18 cellular contexts compared by ENCODE assay signal in genomic region chr13:49938274-49938673, GRCh38. TPM values are rescaled to one million over a fixed set of nuclear protein-coding genes. Genes with fewer than 3 reads are reported as not detected.
DNase-seq lines count a peak whose midpoint lies in the region; ATAC-seq, FAIRE-seq and TF ChIP-seq lines count a peak whose summit lies in the region.
"Had no signal": no experiment of that assay in that cellular context is flagged by ENCODE, and none has a peak within 500 bp of the region (broad histone marks: within the 10 kb centered on the region; RNA-seq: fewer than 3 reads in every experiment).

No MANE protein-coding gene starts in this region.

- DNase-seq in Karpas-422, result peak; percentile 69
- no peak for DNase-seq in Panc1 (ENCODE audit: low read depth, low spot score)
- DNase-seq in kidney, result no peak
- peak; percentile 21 for DNase-seq in stimulated activated naive B cell treated with anti-CD40 and anti-IgM and Interleukin-4, amounts not matched to agents 10 μg/mL and 1 μg/mL and 100 μg/mL, for 72 hours
- no peak for DNase-seq in mesendoderm
- no peak for DNase-seq in NCI-H82 (lab: John Stamatoyannopoulos, UW)
- DNase-seq: activated CD8-positive, alpha-beta memory T cell treated with anti-CD3 and anti-CD28 coated beads for 24 hours; activated naive CD4-positive, alpha-beta T cell treated with anti-CD3 and anti-CD28 coated beads, Interleukin-2, amount 10 ng/mL, durations not matched to agents 7 days and 5 days; glutamatergic neuron; natural killer cell; stimulated activated naive CD8-positive, alpha-beta T cell treated with anti-CD3 and anti-CD28 coated beads, Interleukin-15, Interleukin-2, amounts not matched to agents 100 U/mL and 50 U/mL, for 24 hours; T-helper 9 cell had no signal

- CTCF ChIA-PET in Panc1 (lab: Charles Lee), result interaction anchor here (0.5 to 0.6 kb wide), 2 partner anchors 33 to 659 kb away, joined by 4 read pairs; no protein-coding TSS in a partner anchor

- WGBS in mesendoderm (ENCODE audit: extremely low coverage, insufficient coverage, low lambda C conversion rate), result no CpG with 5 or more reads among the region's 5 CpGs

- TF ChIP-seq CTCF in Panc1 (IDR thresholded peaks at IDR 0.05) (no peak), kidney (IDR thresholded peaks at IDR 0.05; ENCODE audit: borderline replicate concordance, extremely low read depth, insufficient read depth) (no peak)

- H3K4me2 ChIP-seq in Karpas-422 (ENCODE audit: low read depth, low read length, poor library complexity, severe bottlenecking), result peak overlapping the region; percentile 82
- H3K4me2 ChIP-seq in mesendoderm (ENCODE audit: low read length), result no peak overlapping the region

- H2BK120ac ChIP-seq in mesendoderm (ENCODE audit: low read depth, low read length), result no peak overlapping the region

- no peaks in the 10 kb centered on the region for H4K20me1 ChIP-seq in Karpas-422 (ENCODE audit: insufficient read depth, low read depth, low read length)

- H3K9me2 ChIP-seq in Karpas-422 (replicated peaks; ENCODE audit: insufficient read depth, low read length), result no peaks in the 10 kb centered on the region

- no peaks in the 10 kb centered on the region for H3K9me3 Mint-ChIP-seq in stimulated activated naive B cell treated with anti-CD40 and anti-IgM and Interleukin-4, amounts not matched to agents 10 μg/mL and 1 μg/mL and 100 μg/mL, for 72 hours
- H3K9me3 Mint-ChIP-seq: activated naive CD4-positive, alpha-beta T cell treated with anti-CD3 and anti-CD28 coated beads, Interleukin-2, amount 10 ng/mL, durations not matched to agents 7 days and 5 days; natural killer cell had no signal

- H3K4me1 ChIP-seq in Karpas-422 (ENCODE audit: low read length) (peaks cover 37% of the 10 kb centered on the region), Panc1 (ENCODE audit: control insufficient read depth, insufficient read depth, low read length) (peaks cover 8% of the 10 kb centered on the region; the same call in 1 of the 2 replicates), kidney (ENCODE audit: control insufficient read depth in 1 of 2, insufficient read depth in 1 of 2, low read depth in 1 of 2, low read length in 2 of 2) (peaks cover 4 to 9% of the 10 kb centered on the region in 2 donors), mesendoderm (ENCODE audit: control insufficient read depth, low read depth, low read length) (no peaks in the 10 kb centered on the region)

- H3K23ac ChIP-seq in mesendoderm (ENCODE audit: low read length), result no peak overlapping the region

- no peak overlapping the region for H3K18ac ChIP-seq in mesendoderm (ENCODE audit: low read length)

- no peak overlapping the region for H3K4ac ChIP-seq in mesendoderm (ENCODE audit: low read depth, low read length)

- H3K27me3 Mint-ChIP-seq in stimulated activated naive B cell treated with anti-CD40 and anti-IgM and Interleukin-4, amounts not matched to agents 10 μg/mL and 1 μg/mL and 100 μg/mL, for 72 hours, result no peaks in the 10 kb centered on the region

- POLR2A ChIA-PET in Panc1 (lab: Charles Lee), result interaction anchor here (0.6 kb wide), 1 partner anchor 380 kb away, joined by 5 read pairs; no protein-coding TSS in a partner anchor

- ATAC-seq in Panc1 (no peak), GM21526 (IDR thresholded peaks at IDR 0.05; ENCODE audit: low FRiP score, unreplicated experiment) (no peak)
- no peak for ATAC-seq in stimulated activated naive B cell treated with anti-CD40 and anti-IgM and Interleukin-4, amounts not matched to agents 10 μg/mL and 1 μg/mL and 100 μg/mL, for 72 hours (replicated peaks)
- ATAC-seq: HCT116; natural killer cell; right cardiac atrium; stimulated activated naive CD8-positive, alpha-beta T cell treated with anti-CD3 and anti-CD28 coated beads, Interleukin-15, Interleukin-2, amounts not matched to agents 100 U/mL and 50 U/mL, for 24 hours had no signal

- H3K9me3 ChIP-seq in Karpas-422 (ENCODE audit: low read length) (no peaks in the 10 kb centered on the region), Panc1 (ENCODE audit: control insufficient read depth, insufficient read depth, low read depth, low read length) (no peaks in the 10 kb centered on the region), kidney (ENCODE audit: control insufficient read depth in 1 of 2, low read length in 2 of 2) (no peaks in the 10 kb centered on the region)

- in situ Hi-C loops in Panc1 (cut with HindIII; ENCODE audit: low pct_unique_long_range_greater_than_20kb, low sequenced_read_pairs), result no loop called here

- BruUV-seq in Panc1 (replicated peaks; lab: Mats Ljungman, UMichigan), result TSS peak; percentile 61

- no peaks in the 10 kb centered on the region for H3K79me1 ChIP-seq in mesendoderm (ENCODE audit: low read length)

- peaks cover 16% of the 10 kb centered on the region; the same call in 1 of the 2 replicates for H3K79me2 ChIP-seq in Karpas-422 (ENCODE audit: low read length)
- no peaks in the 10 kb centered on the region for H3K79me2 ChIP-seq in mesendoderm (ENCODE audit: control insufficient read depth, insufficient read depth, low read length)

- no peak overlapping the region for H4K5ac ChIP-seq in mesendoderm (ENCODE audit: low read length)

- H3K27ac Mint-ChIP-seq in stimulated activated naive B cell treated with anti-CD40 and anti-IgM and Interleukin-4, amounts not matched to agents 10 μg/mL and 1 μg/mL and 100 μg/mL, for 72 hours, result peak overlapping the region; percentile 20
- H3K27ac Mint-ChIP-seq: activated naive CD4-positive, alpha-beta T cell treated with anti-CD3 and anti-CD28 coated beads, Interleukin-2, amount 10 ng/mL, durations not matched to agents 7 days and 5 days; natural killer cell had no signal

- H2AK5ac ChIP-seq in mesendoderm (ENCODE audit: low read length), result no peak overlapping the region

- peaks cover 11 to 18% of the 10 kb centered on the region in 2 donors for H3K4me1 Mint-ChIP-seq in stimulated activated naive B cell treated with anti-CD40 and anti-IgM and Interleukin-4, amounts not matched to agents 10 μg/mL and 1 μg/mL and 100 μg/mL, for 72 hours

- no peak overlapping the region for H4K8ac ChIP-seq in mesendoderm (ENCODE audit: low read depth, low read length)

- peak overlapping the region; percentile 45; the same call in 1 of the 2 replicates for H2AFZ ChIP-seq in Karpas-422 (ENCODE audit: low read length)

- no peaks in the 10 kb centered on the region for H3K36me3 ChIP-seq in Karpas-422 (ENCODE audit: insufficient read depth, low read length)
- no peaks in the 10 kb centered on the region; the same call in 1 of the 2 replicates for H3K36me3 ChIP-seq in Panc1 (ENCODE audit: control insufficient read depth, insufficient read depth, low read length)
- no peaks in the 10 kb centered on the region for H3K36me3 ChIP-seq in kidney (ENCODE audit: control insufficient read depth in 1 of 2, insufficient read depth in 2 of 2, low read length in 2 of 2)
- H3K36me3 ChIP-seq in mesendoderm (ENCODE audit: control insufficient read depth, insufficient read depth, low read length), result no peaks in the 10 kb centered on the region

- no peak overlapping the region for H2BK5ac ChIP-seq in mesendoderm (ENCODE audit: low read length)

- FAIRE-seq in kidney (lab: Jason Lieb, UNC), result no peak
- FAIRE-seq: endothelial cell of umbilical vein, keratinocyte had no signal

- intact Hi-C loops in Panc1 (cut with micrococcal nuclease; ENCODE audit: unreplicated experiment) (no loop called here), kidney (cut with DNase I) (no loop called here)

- H3K4me3 Mint-ChIP-seq in stimulated activated naive B cell treated with anti-CD40 and anti-IgM and Interleukin-4, amounts not matched to agents 10 μg/mL and 1 μg/mL and 100 μg/mL, for 72 hours, result no peak overlapping the region

- H3K4me3 ChIP-seq in Karpas-422 (ENCODE audit: low read length) (no peak overlapping the region), Panc1 (ENCODE audit: low read depth in 2 of 2, low read length in 2 of 2) (no peak overlapping the region), kidney (ENCODE audit: low read length in 2 of 2) (no peak overlapping the region), mesendoderm (ENCODE audit: low read length) (no peak overlapping the region)

- H3K56ac ChIP-seq in mesendoderm (ENCODE audit: low read length), result no peak overlapping the region

- H3K27ac ChIP-seq in Karpas-422 (ENCODE audit: low read length) (peak overlapping the region; percentile 62), Panc1 (ENCODE audit: low read length) (no peak overlapping the region), kidney (ENCODE audit: low read depth in 2 of 2, low read length in 2 of 2) (peak overlapping the region; percentile 23 to 52), mesendoderm (ENCODE audit: low read depth, low read length) (no peak overlapping the region)
- H3K27ac ChIP-seq: HL-60 had no signal

- H2BK15ac ChIP-seq in mesendoderm (replicated peaks; ENCODE audit: low read depth), result no peak overlapping the region

- H3K36me3 Mint-ChIP-seq in stimulated activated naive B cell treated with anti-CD40 and anti-IgM and Interleukin-4, amounts not matched to agents 10 μg/mL and 1 μg/mL and 100 μg/mL, for 72 hours, result peaks cover 0 to 3% of the 10 kb centered on the region in 2 donors
- H3K36me3 Mint-ChIP-seq: activated naive CD4-positive, alpha-beta T cell treated with anti-CD3 and anti-CD28 coated beads, Interleukin-2, amount 10 ng/mL, durations not matched to agents 7 days and 5 days; natural killer cell had no signal

- H3K9ac ChIP-seq in Karpas-422 (ENCODE audit: low read length) (peak overlapping the region; percentile 40; the same call in 1 of the 2 replicates), kidney (ENCODE audit: low read length in 2 of 2) (no peak overlapping the region), mesendoderm (ENCODE audit: low read length) (no peak overlapping the region)

- no peaks in the 10 kb centered on the region for H3K27me3 ChIP-seq in Karpas-422 (ENCODE audit: low read length)
- H3K27me3 ChIP-seq in Panc1 (ENCODE audit: control insufficient read depth, insufficient read depth, low read length), result no peaks in the 10 kb centered on the region
- no peaks in the 10 kb centered on the region for H3K27me3 ChIP-seq in mesendoderm (ENCODE audit: insufficient read depth, low read length, poor library complexity)

RNA-seq across cellular contexts. Expression of gene SPRYD7, which starts 2.1 kb away (rescaled TPM):
- total RNA-seq in Karpas-422 (2014; rRNA removed; shearing (Covaris generic); ENCODE audit: low replicate concordance), result 7.0 and 14.1 TPM in 2 replicates
- total RNA-seq in Panc1 (2021; ENCODE audit: unreplicated experiment), result 6.2 TPM
- polyA plus RNA-seq in Panc1 (2012; ENCODE audit: insufficient read length), result 8.4 TPM
- 6.6 TPM for total RNA-seq in kidney
- polyA plus RNA-seq in kidney (ENCODE audit: insufficient read depth, low read depth, low replicate concordance), result 12.1 TPM
- 4.9 TPM for polyA plus RNA-seq in mesendoderm (2013, experiment 1 of 2)
- 5.1 TPM for polyA plus RNA-seq in mesendoderm (2013, experiment 2 of 2)

RNA-seq across cellular contexts. Expression of gene TRIM13, which starts 58.6 kb away (rescaled TPM):
- total RNA-seq in Karpas-422 (2014; rRNA removed; shearing (Covaris generic); ENCODE audit: low replicate concordance), result 17.5 and 18.2 TPM in 2 replicates
- total RNA-seq in Panc1 (2021; ENCODE audit: unreplicated experiment) (22.4 TPM), kidney (29.9 TPM)
- 11.0 TPM for polyA plus RNA-seq in Panc1 (2012; ENCODE audit: insufficient read length)
- 28.2 TPM for polyA plus RNA-seq in kidney (ENCODE audit: insufficient read depth, low read depth, low replicate concordance)
- polyA plus RNA-seq in mesendoderm (2013, experiment 1 of 2), result 17.3 TPM
- polyA plus RNA-seq in mesendoderm (2013, experiment 2 of 2), result 17.3 TPM

Comparison
In these comparisons a context has a peak if more than half of its experiments do, and no peak if none do; other contexts are left out.
1. DNase-seq: peak in Karpas-422 (single experiment) and stimulated activated naive B cell treated with anti-CD40 and anti-IgM and Interleukin-4, amounts not matched to agents 10 μg/mL and 1 μg/mL and 100 μg/mL, for 72 hours (single experiment); none in Panc1 (single experiment), kidney (single experiment), mesendoderm (single experiment) and NCI-H82 (single experiment).
2. H3K27ac ChIP-seq: peak in Karpas-422 (single experiment) and kidney (2 of 2); none in Panc1 (single experiment) and mesendoderm (single experiment).